ENCODE assay signal across 25 cellular contexts in genomic region chr5:115580941-115581340, GRCh38.
"Had no signal": no experiment of that assay in that cellular context is flagged by ENCODE, and none has a peak within 500 bp of the region (broad histone marks: within the 10 kb centered on the region; RNA-seq: fewer than 3 reads in every experiment).

No MANE protein-coding gene starts in this region.

- H3K9me3 Mint-ChIP-seq: natural killer cell; stimulated activated naive CD8-positive, alpha-beta T cell treated with anti-CD3 and anti-CD28 coated beads, Interleukin-15, amount 100 ng/mL, for 72 hours; type B pancreatic cell had no signal

- H3K27me3 ChIP-seq: hepatocyte, neural progenitor cell, neutrophil, ovary, right atrium auricular region, right lobe of liver, tibial nerve, uterus had no signal

- H3K36me3 Mint-ChIP-seq: natural killer cell, neural progenitor cell, type B pancreatic cell had no signal

- H3K27ac ChIP-seq: hepatocyte, left ventricle myocardium inferior, neural progenitor cell, neutrophil, ovary, right atrium auricular region, right lobe of liver, tibial nerve, uterus had no signal

- H3K36me3 ChIP-seq: neural progenitor cell, ovary, right atrium auricular region, uterus had no signal

- H3K4me1 Mint-ChIP-seq: mesothelial cell of epicardium; natural killer cell; nephron progenitor cell; neural progenitor cell; stimulated activated naive CD8-positive, alpha-beta T cell treated with anti-CD3 and anti-CD28 coated beads, Interleukin-15, amount 100 ng/mL, for 72 hours had no signal

- H2AFZ ChIP-seq: hepatocyte, neural progenitor cell had no signal

- H3K27ac Mint-ChIP-seq: mesothelial cell of epicardium; naive B cell; natural killer cell; nephron progenitor cell; neural progenitor cell; progenitor cell of endocrine pancreas; stimulated activated naive CD8-positive, alpha-beta T cell treated with anti-CD3 and anti-CD28 coated beads, Interleukin-15, amount 100 ng/mL, for 72 hours; type B pancreatic cell had no signal

- H3K27me3 Mint-ChIP-seq: naive B cell; stimulated activated naive CD8-positive, alpha-beta T cell treated with anti-CD3 and anti-CD28 coated beads, Interleukin-15, amount 100 ng/mL, for 72 hours; type B pancreatic cell had no signal

- H3K4me1 ChIP-seq: neural progenitor cell, right lobe of liver, uterus had no signal

- ATAC-seq: natural killer cell; right lobe of liver; stimulated activated naive CD8-positive, alpha-beta T cell treated with anti-CD3 and anti-CD28 coated beads, Interleukin-15, amount 100 ng/mL, for 72 hours had no signal

- H3K4me3 Mint-ChIP-seq: mesothelial cell of epicardium; naive B cell; natural killer cell; nephron progenitor cell; neural progenitor cell; stimulated activated naive CD8-positive, alpha-beta T cell treated with anti-CD3 and anti-CD28 coated beads, Interleukin-15, amount 100 ng/mL, for 72 hours; type B pancreatic cell had no signal

- H3K79me2 ChIP-seq: hepatocyte had no signal

- H3K4me3 ChIP-seq: hepatocyte, left ventricle myocardium inferior, lung, neural progenitor cell, ovary, right atrium auricular region, right lobe of liver, smooth muscle cell, tibial nerve, uterus had no signal

- H3K9me3 ChIP-seq: left ventricle myocardium inferior, neutrophil, ovary, right atrium auricular region, right lobe of liver, tibial nerve, uterus had no signal

- H3K9ac ChIP-seq: neural progenitor cell had no signal

- DNase-seq: islet precursor cell; left ventricle myocardium inferior; mesendoderm; naive B cell; natural killer cell; nephron progenitor cell; occipital lobe; ovary; right lobe of liver; stimulated activated CD4-positive, alpha-beta T cell treated with anti-CD3 and anti-CD28 coated beads, Interleukin-1b, Interleukin-23, amount 100 ng/mL, for 48 hours; stimulated activated CD4-positive, alpha-beta T cell treated with anti-CD3 and anti-CD28 coated beads, Interleukin-4, amount 100 ng/mL, for 1 hour; stimulated activated naive CD4-positive, alpha-beta T cell treated with Interleukin-2 at 50 U/mL for 16 hours; stimulated activated naive CD8-positive, alpha-beta T cell treated with anti-CD3 and anti-CD28 coated beads, Interleukin-15, amount 100 ng/mL, for 72 hours; substantia nigra; uterus had no signal

- H3K4me2 ChIP-seq: hepatocyte, neural progenitor cell, smooth muscle cell had no signal
